8 cellular contexts compared by ENCODE assay signal in genomic region chr7:89002942-89003618, GRCh38.
DNase-seq lines count a peak whose midpoint lies in the region; ATAC-seq and TF ChIP-seq lines count a peak whose summit lies in the region.

No MANE protein-coding gene starts in this region.

- no peaks in the 10 kb centered on the region for H3K27me3 Mint-ChIP-seq in WTC11 (ENCODE audit: low read depth)

- TF ChIP-seq POLR2A in gastroesophageal sphincter (IDR thresholded peaks at IDR 0.05), result no peak

- H3K36me3 ChIP-seq in gastroesophageal sphincter, result no peaks in the 10 kb centered on the region

- H3K4me3 ChIP-seq in fibroblast of mammary gland (ENCODE audit: control insufficient read depth, low read depth, low read length), result no peak overlapping the region
- H3K4me3 ChIP-seq in gastroesophageal sphincter, result peak overlapping the region in 1 of 2 donors; percentile 21

- H3K4me1 Mint-ChIP-seq in WTC11, result peaks cover 11% of the 10 kb centered on the region

- no peaks in the 10 kb centered on the region for H3K27me3 ChIP-seq in gastroesophageal sphincter

- POLR2A ChIA-PET in WTC11 (lab: Charles Lee), result no interaction called here

- H3K9me3 ChIP-seq in gastroesophageal sphincter, result no peaks in the 10 kb centered on the region

- no peaks in the 10 kb centered on the region for H3K4me1 ChIP-seq in gastroesophageal sphincter

- in situ Hi-C loops in G401 (cut with HindIII; ENCODE audit: low sequenced_read_pairs), result no loop called here

- CTCF ChIA-PET in WTC11 (lab: Charles Lee), result no interaction called here

- peak; percentile 4 for DNase-seq in G401 (ENCODE audit: low spot score)
- DNase-seq in GM20000 (ENCODE audit: low spot score), result peak; percentile 7
- DNase-seq in fibroblast of mammary gland (ENCODE audit: low read depth), result peak; percentile 18
- no peak for DNase-seq in NCI-H1436 (lab: John Stamatoyannopoulos, UW)
- DNase-seq in stimulated activated CD4-positive, alpha-beta T cell treated with anti-CD3 and anti-CD28 coated beads, Interleukin-1b, Interleukin-23, amount 100 ng/mL, for 48 hours, result no peak
- no peak for DNase-seq in WTC11 (ENCODE audit: low spot score)

- no peaks in the 10 kb centered on the region for H3K36me3 Mint-ChIP-seq in WTC11

- ATAC-seq in HG03521 (IDR thresholded peaks at IDR 0.05; ENCODE audit: unreplicated experiment) (peak; percentile 83), WTC11 (no peak), gastroesophageal sphincter (no peak)

- H3K27ac Mint-ChIP-seq in WTC11, result no peak overlapping the region; the same call in 1 of the 2 replicates

- no peak for TF ChIP-seq EP300 in gastroesophageal sphincter (IDR thresholded peaks at IDR 0.05)

- H3K4me3 Mint-ChIP-seq in WTC11, result no peak overlapping the region

- no peak for TF ChIP-seq CTCF in GM20000 (IDR thresholded peaks at IDR 0.05; ENCODE audit: extremely low read depth, missing control alignments)
- TF ChIP-seq CTCF in fibroblast of mammary gland (conservative IDR thresholded peaks at IDR 0.05; ENCODE audit: control insufficient read depth, insufficient read depth, low read depth, low read length), result no peak
- TF ChIP-seq CTCF in WTC11 (IDR thresholded peaks at IDR 0.05), result no peak
- no peak for TF ChIP-seq CTCF in gastroesophageal sphincter (IDR thresholded peaks at IDR 0.05)

- H3K27ac ChIP-seq in gastroesophageal sphincter, result no peak overlapping the region

- 28 to 47% methylated on average over 2 of the region's 2 CpGs for WGBS in gastroesophageal sphincter (ENCODE audit: low coverage in 1 of 2), 2 donors

- H3K9me3 Mint-ChIP-seq in WTC11, result no peaks in the 10 kb centered on the region

TF ChIP-seq in WTC11, 78 proteins besides CTCF, POLR2A, EP300 and RAD21 (continues in another document):
- TF ChIP-seq ATF6 (CRISPR knock-in tag; IDR thresholded peaks at IDR 0.05), result no peak
- no peak for TF ChIP-seq HMGXB4 (CRISPR knock-in tag; IDR thresholded peaks at IDR 0.05)
- no peak for TF ChIP-seq ZNF425 (CRISPR knock-in tag; conservative IDR thresholded peaks at IDR 0.05)
- TF ChIP-seq IRF2 (CRISPR knock-in tag; IDR thresholded peaks at IDR 0.05; ENCODE audit: borderline replicate concordance, low read depth), result no peak
- TF ChIP-seq SMAD4 (CRISPR knock-in tag; IDR thresholded peaks at IDR 0.05), result no peak
- TF ChIP-seq ZNF317 (CRISPR knock-in tag; IDR thresholded peaks at IDR 0.05; ENCODE audit: borderline replicate concordance, low read depth), result no peak
- TF ChIP-seq TEAD4 (CRISPR knock-in tag; IDR thresholded peaks at IDR 0.05), result no peak
- no peak for TF ChIP-seq PREB (CRISPR knock-in tag; IDR thresholded peaks at IDR 0.05; ENCODE audit: borderline replicate concordance)
- TF ChIP-seq IRF1 (CRISPR knock-in tag; IDR thresholded peaks at IDR 0.05), result no peak
- TF ChIP-seq ARID4B (CRISPR knock-in tag; IDR thresholded peaks at IDR 0.05; ENCODE audit: borderline replicate concordance), result no peak
- no peak for TF ChIP-seq ZNF263 (CRISPR knock-in tag; IDR thresholded peaks at IDR 0.05; ENCODE audit: low read depth)

Comparison
In these comparisons a context has a peak if more than half of its experiments do, and no peak if none do; other contexts are left out.
1. DNase-seq: peak in G401 (single experiment), GM20000 (single experiment) and fibroblast of mammary gland (single experiment); none in NCI-H1436 (single experiment), stimulated activated CD4-positive, alpha-beta T cell treated with anti-CD3 and anti-CD28 coated beads, Interleukin-1b, Interleukin-23, amount 100 ng/mL, for 48 hours (single experiment) and WTC11 (single experiment).